In genomic region chr1:25486602-25487001, GRCh38 we compare ENCODE assay signal across 11 cellular contexts. TPM values are rescaled to one million over a fixed set of nuclear protein-coding genes. Genes with fewer than 3 reads are reported as not detected.
DNase-seq lines count a peak whose midpoint lies in the region; ATAC-seq, FAIRE-seq and TF ChIP-seq lines count a peak whose summit lies in the region.
"Had no signal": no experiment of that assay in that cellular context is flagged by ENCODE, and none has a peak within 500 bp of the region (broad histone marks: within the 10 kb centered on the region; RNA-seq: fewer than 3 reads in every experiment).

No MANE protein-coding gene starts in this region.

- H3K27me3 ChIP-seq in H7 (ENCODE audit: control insufficient read depth, insufficient read depth, low read length), result no peaks in the 10 kb centered on the region
- H3K27me3 ChIP-seq: SJSA1 had no signal

- peak; percentile 57 for FAIRE-seq in GM12891 (lab: Jason Lieb, UNC)

- no peaks in the 10 kb centered on the region for H3K9me3 Mint-ChIP-seq in stimulated activated naive CD8-positive, alpha-beta T cell treated with anti-CD3 and anti-CD28 coated beads, Interleukin-15, amount 100 ng/mL, for 72 hours

- H3K36me3 ChIP-seq in H7 (replicated peaks; ENCODE audit: control insufficient read depth, insufficient read depth, low read length), result no peaks in the 10 kb centered on the region; the same call in 1 of the 2 replicates

- no peak overlapping the region for H3K27ac Mint-ChIP-seq in stimulated activated naive CD8-positive, alpha-beta T cell treated with anti-CD3 and anti-CD28 coated beads, Interleukin-15, amount 100 ng/mL, for 72 hours

- H3K4me3 ChIP-seq in fibroblast of mammary gland (ENCODE audit: control insufficient read depth, low read depth, low read length) (no peak overlapping the region), H7 (ENCODE audit: insufficient read depth, low read depth, low read length) (no peak overlapping the region)
- H3K4me3 ChIP-seq: mucosa of descending colon, SJSA1 had no signal

- DNase-seq in AG08396 (ENCODE audit: low spot score) (peak; percentile 32), GM12891 (ENCODE audit: insufficient read length, low spot score) (no peak), RPMI7951 (ENCODE audit: low read depth) (peak; percentile 10), fibroblast of mammary gland (ENCODE audit: low read depth) (peak; percentile 54), COR-L47 (lab: John Stamatoyannopoulos, UW) (no peak), H7 (no peak)
- no peak for DNase-seq in stimulated activated naive CD8-positive, alpha-beta T cell treated with anti-CD3 and anti-CD28 coated beads, Interleukin-15, amount 100 ng/mL, for 72 hours
- DNase-seq: mucosa of descending colon, NCI-H1694 had no signal

- no peak for TF ChIP-seq POLR2A in GM12891 (IDR thresholded peaks at IDR 0.05; ENCODE audit: low read depth, low read length)

- no peak for ATAC-seq in stimulated activated naive CD8-positive, alpha-beta T cell treated with anti-CD3 and anti-CD28 coated beads, Interleukin-15, amount 100 ng/mL, for 72 hours
- no peak for ATAC-seq in GM18867 (IDR thresholded peaks at IDR 0.05; ENCODE audit: unreplicated experiment)
- ATAC-seq: mucosa of descending colon had no signal

- no peak overlapping the region for H3K4me3 Mint-ChIP-seq in stimulated activated naive CD8-positive, alpha-beta T cell treated with anti-CD3 and anti-CD28 coated beads, Interleukin-15, amount 100 ng/mL, for 72 hours

- TF ChIP-seq CTCF in fibroblast of mammary gland (conservative IDR thresholded peaks at IDR 0.05; ENCODE audit: control insufficient read depth, insufficient read depth, low read depth, low read length), result peak; percentile 32

- no peaks in the 10 kb centered on the region for H3K27me3 Mint-ChIP-seq in stimulated activated naive CD8-positive, alpha-beta T cell treated with anti-CD3 and anti-CD28 coated beads, Interleukin-15, amount 100 ng/mL, for 72 hours

- H3K4me1 Mint-ChIP-seq in stimulated activated naive CD8-positive, alpha-beta T cell treated with anti-CD3 and anti-CD28 coated beads, Interleukin-15, amount 100 ng/mL, for 72 hours, result peaks cover 3% of the 10 kb centered on the region

TF ChIP-seq in GM12891, 5 proteins besides CTCF, POLR2A, EP300 and RAD21:
- no peak for TF ChIP-seq POU2F2 (IDR thresholded peaks at IDR 0.05; ENCODE audit: low read depth, low read length)
- TF ChIP-seq SPI1 (IDR thresholded peaks at IDR 0.05; ENCODE audit: low read depth, low read length), result no peak
- no peak for TF ChIP-seq TAF1 (IDR thresholded peaks at IDR 0.05; ENCODE audit: low read depth, low read length)
- TF ChIP-seq PAX5 (IDR thresholded peaks at IDR 0.05; ENCODE audit: insufficient read depth, low read length, severe bottlenecking), result no peak
- no peak for TF ChIP-seq POLR2AphosphoS5 (IDR thresholded peaks at IDR 0.05; ENCODE audit: low read depth, low read length)
TF ChIP-seq in GM12891: peak in this region for 0.

RNA-seq across cellular contexts. Expression of gene MACO1, which starts 55.9 kb away (rescaled TPM):
- 6.4 TPM for polyA plus RNA-seq in GM12891 (2012; ENCODE audit: low read depth, missing spikeins)
- 14.7 and 19.2 TPM in 2 replicates for total RNA-seq in RPMI7951 (2014; rRNA removed; shearing (Covaris generic))
- total RNA-seq in H7 (2014; rRNA removed; shearing (Covaris generic)), result 13.6 and 15.6 TPM in 2 replicates

RNA-seq across cellular contexts. Expression of gene LDLRAP1, which starts 56.8 kb away (rescaled TPM):
- 8.4 TPM for polyA plus RNA-seq in GM12891 (2012; ENCODE audit: low read depth, missing spikeins)
- 39.7 and 43.1 TPM in 2 replicates for total RNA-seq in RPMI7951 (2014; rRNA removed; shearing (Covaris generic))
- total RNA-seq in H7 (2014; rRNA removed; shearing (Covaris generic)), result 47.0 and 47.9 TPM in 2 replicates

Comparison
In these comparisons a context has a peak if more than half of its experiments do, and no peak if none do; other contexts are left out.
1. DNase-seq: peak in AG08396 (single experiment), RPMI7951 (single experiment) and fibroblast of mammary gland (single experiment); none in GM12891 (single experiment), stimulated activated naive CD8-positive, alpha-beta T cell treated with anti-CD3 and anti-CD28 coated beads, Interleukin-15, amount 100 ng/mL, for 72 hours (0 of 2), COR-L47 (single experiment) and H7 (single experiment).